15 cellular contexts compared by ENCODE assay signal in the genomic region with DNA sequence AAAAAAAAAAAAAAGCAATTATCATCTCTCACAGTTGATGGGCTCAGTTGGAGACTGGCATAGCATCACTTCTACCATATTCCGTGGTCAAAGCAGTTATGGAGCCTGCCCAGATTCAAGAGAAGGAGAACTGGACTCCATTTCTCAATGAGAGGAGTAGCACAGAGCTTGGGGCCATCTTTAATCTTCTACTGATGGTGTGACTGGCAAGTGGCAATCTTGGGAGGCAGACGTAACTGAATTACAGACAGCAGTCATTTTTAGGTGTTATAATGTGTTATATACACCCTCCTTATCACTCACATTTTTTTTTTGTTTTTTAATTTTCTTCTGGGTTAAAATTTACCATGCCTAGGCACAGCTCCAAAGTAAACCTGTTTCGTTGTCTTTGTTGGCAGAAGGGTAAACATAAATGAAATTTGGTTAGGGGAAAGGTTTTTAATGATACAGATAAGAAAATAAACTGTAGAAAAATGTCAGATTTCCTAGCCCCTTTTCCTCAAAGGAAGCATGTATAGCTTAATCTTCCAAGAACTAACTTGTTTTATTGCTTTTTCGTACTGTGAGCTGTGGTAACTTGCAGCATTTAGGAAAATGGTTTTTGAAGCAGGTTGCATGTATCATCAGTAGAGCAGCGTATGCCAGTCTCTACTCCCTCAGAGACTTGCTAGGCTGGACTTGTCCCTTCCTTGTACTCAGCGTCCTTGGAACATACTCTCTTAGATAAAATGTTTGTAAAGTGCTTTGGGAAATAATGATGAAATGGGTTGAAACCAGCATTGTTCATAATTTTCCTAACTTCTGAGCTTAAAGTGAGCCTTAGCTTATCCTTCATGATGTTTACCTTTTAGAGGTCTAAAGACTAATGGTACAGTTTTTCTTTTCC. TPM values are rescaled to one million over a fixed set of nuclear protein-coding genes. Genes with fewer than 3 reads are reported as not detected.
DNase-seq lines count a peak whose midpoint lies in the region; ATAC-seq and TF ChIP-seq lines count a peak whose summit lies in the region.
"Had no signal": no experiment of that assay in that cellular context is flagged by ENCODE, and none has a peak within 500 bp of the region (broad histone marks: within the 10 kb centered on the region; RNA-seq: fewer than 3 reads in every experiment).

No MANE protein-coding gene starts in this region.

- no peak for TF ChIP-seq POLR2A in breast epithelium (IDR thresholded peaks at IDR 0.05)

- no peak overlapping the region for H3K4me2 ChIP-seq in smooth muscle cell

- intact Hi-C loops in MCF 10A (cut with micrococcal nuclease) (no loop called here), breast epithelium (cut with DNase I; ENCODE audit: low total_unique reads) (no loop called here), left lung (cut with DNase I) (no loop called here)

- H3K27ac ChIP-seq in breast epithelium (no peak overlapping the region), left lung (peak overlapping the region in 1 of 2 donors; percentile 48), smooth muscle cell (ENCODE audit: low read depth) (peak overlapping the region; percentile 48)
- H3K27ac ChIP-seq: brain microvascular endothelial cell had no signal

- H3K9me3 Mint-ChIP-seq in MCF 10A (ENCODE audit: unreplicated experiment) (no peaks in the 10 kb centered on the region), chondrocyte (ENCODE audit: low read depth) (no peaks in the 10 kb centered on the region)
- H3K9me3 Mint-ChIP-seq: T-helper 2 cell treated with Interferon-gamma antibody and Interleukin-4, amounts not matched to agents 5 μg/mL and 100 μg/mL, for 36 hours had no signal

- H3K36me3 Mint-ChIP-seq in MCF 10A (ENCODE audit: insufficient read depth, unreplicated experiment) = peaks cover 10% of the 10 kb centered on the region
- no peaks in the 10 kb centered on the region for H3K36me3 Mint-ChIP-seq in chondrocyte (ENCODE audit: low read depth)

- no peaks in the 10 kb centered on the region for H3K4me1 ChIP-seq in breast epithelium
- H3K4me1 ChIP-seq in left lung = peaks cover 3 to 69% of the 10 kb centered on the region in 2 donors
- H3K4me1 ChIP-seq in smooth muscle cell (ENCODE audit: low read depth) = peaks cover 7% of the 10 kb centered on the region

- BruUV-seq in MCF 10A (replicated peaks; lab: Mats Ljungman, UMichigan) = no TSS peak

- H4K20me1 ChIP-seq in smooth muscle cell (ENCODE audit: low read depth) = peaks cover 100% of the 10 kb centered on the region

- H3K4me1 Mint-ChIP-seq in MCF 10A (ENCODE audit: insufficient read depth, unreplicated experiment) (peaks cover 36% of the 10 kb centered on the region), chondrocyte (ENCODE audit: low read depth) (peaks cover 67% of the 10 kb centered on the region)

- H3F3A ChIP-seq in smooth muscle cell (ENCODE audit: low read depth) = no peaks in the 10 kb centered on the region

- TF ChIP-seq CTCF in MCF 10A (IDR thresholded peaks at IDR 0.05; ENCODE audit: unreplicated experiment) (no peak), breast epithelium (IDR thresholded peaks at IDR 0.05) (no peak), chondrocyte (IDR thresholded peaks at IDR 0.05) (no peak), left lung (IDR thresholded peaks at IDR 0.05) (no peak), smooth muscle cell (IDR thresholded peaks at IDR 0.05; ENCODE audit: borderline replicate concordance, insufficient read depth, poor library complexity, severe bottlenecking) (no peak)

- no peak overlapping the region for H3K9ac ChIP-seq in smooth muscle cell (ENCODE audit: low read depth)

- no peak overlapping the region for H2AFZ ChIP-seq in smooth muscle cell (ENCODE audit: low read depth)

- ATAC-seq in left lung (peak; percentile 75), GM21786 (IDR thresholded peaks at IDR 0.05; ENCODE audit: unreplicated experiment) (no peak)

- 90% methylated on average over 6 of the region's 6 CpGs for WGBS in smooth muscle cell (ENCODE audit: low lambda C conversion rate)

- peak overlapping the region; percentile 12 for H3K27ac Mint-ChIP-seq in MCF 10A (ENCODE audit: low read depth, unreplicated experiment)
- H3K27ac Mint-ChIP-seq in chondrocyte (ENCODE audit: unreplicated experiment) = peak overlapping the region; percentile 82
- H3K27ac Mint-ChIP-seq: T-helper 2 cell treated with Interferon-gamma antibody and Interleukin-4, amounts not matched to agents 5 μg/mL and 100 μg/mL, for 36 hours had no signal

- H3K4me3 ChIP-seq in breast epithelium = no peak overlapping the region
- H3K4me3 ChIP-seq in left lung = no peak overlapping the region
- no peak overlapping the region for H3K4me3 ChIP-seq in smooth muscle cell

- H3K79me2 ChIP-seq in smooth muscle cell (ENCODE audit: low read depth) = peaks cover 99% of the 10 kb centered on the region

- H3K36me3 ChIP-seq in breast epithelium = no peaks in the 10 kb centered on the region
- H3K36me3 ChIP-seq in left lung = no peaks in the 10 kb centered on the region
- no peaks in the 10 kb centered on the region for H3K36me3 ChIP-seq in smooth muscle cell (ENCODE audit: low read depth)
- H3K36me3 ChIP-seq: brain microvascular endothelial cell had no signal

- CTCF ChIA-PET in MCF 10A (lab: Yijun Ruan, JAX) = interaction anchor here (0.6 to 1.5 kb wide), 6 partner anchors 14 to 167 kb away, joined by 3 to 11 read pairs (median 4); no protein-coding TSS in a partner anchor

- no peak for DNase-seq in MCF 10A (ENCODE audit: unreplicated experiment)
- DNase-seq in breast epithelium (ENCODE audit: low spot score in 2 of 2) = no peak
- DNase-seq in chondrocyte (ENCODE audit: low spot score) = no peak
- no peak for DNase-seq in left lung
- DNase-seq in smooth muscle cell (lab: John Stamatoyannopoulos, UW; ENCODE audit: unreplicated experiment) = no peak
- DNase-seq in RKO (ENCODE audit: low spot score) = no peak
- no peak for DNase-seq in SIG-M5 (lab: John Stamatoyannopoulos, UW)
- DNase-seq: ACHN; activated CD4-positive, CD25-positive, alpha-beta regulatory T cell treated with anti-CD3 and anti-CD28 coated beads, Interleukin-2, amount 50 U/mL, for 72 hours; brain microvascular endothelial cell; KBM-7; NCI-H1105 treated with DMSO at 0.1 percent for 48 hours; SHP77 treated with DMSO at 0.1 percent for 48 hours had no signal

- H3K4me3 Mint-ChIP-seq in MCF 10A (ENCODE audit: unreplicated experiment) = no peak overlapping the region
- H3K4me3 Mint-ChIP-seq in chondrocyte (ENCODE audit: unreplicated experiment) = no peak overlapping the region
- H3K4me3 Mint-ChIP-seq: T-helper 2 cell treated with Interferon-gamma antibody and Interleukin-4, amounts not matched to agents 5 μg/mL and 100 μg/mL, for 36 hours had no signal

- H3K9me3 ChIP-seq in breast epithelium (no peaks in the 10 kb centered on the region), left lung (no peaks in the 10 kb centered on the region), smooth muscle cell (replicated peaks; ENCODE audit: low read depth) (no peaks in the 10 kb centered on the region)

- POLR2A ChIA-PET in MCF 10A (lab: Yijun Ruan, JAX) = interaction anchor here (0.8 to 1.8 kb wide), 6 partner anchors 9 to 26 kb away, joined by 3 to 8 read pairs (median 4); partner anchors contain the start of gene ZFAND3

- H3K27me3 Mint-ChIP-seq in MCF 10A (ENCODE audit: insufficient read depth, unreplicated experiment) = no peaks in the 10 kb centered on the region
- H3K27me3 Mint-ChIP-seq in chondrocyte (ENCODE audit: low read depth) = no peaks in the 10 kb centered on the region

- H3K27me3 ChIP-seq in breast epithelium = no peaks in the 10 kb centered on the region
- H3K27me3 ChIP-seq in left lung = no peaks in the 10 kb centered on the region
- no peaks in the 10 kb centered on the region for H3K27me3 ChIP-seq in smooth muscle cell (ENCODE audit: low read depth)
- H3K27me3 ChIP-seq: brain microvascular endothelial cell had no signal

RNA-seq across cellular contexts. Expression of gene ZFAND3, which starts 25.7 kb away (rescaled TPM):
- 85.0 and 100 TPM in 2 replicates for total RNA-seq in MCF 10A (2022)
- 10 to 100 TPM; 34.1 to 53.0 (median 36.0) TPM for total RNA-seq in breast epithelium
- total RNA-seq in chondrocyte = 62.8 to 99.6 TPM (median 98.5 TPM) in 3 replicates
- 10 to 100 TPM; 65.9 TPM for total RNA-seq in left lung
- total RNA-seq in smooth muscle cell = 27.6 and 33.3 TPM in 2 replicates
- 40.5 and 52.3 TPM in 2 replicates for polyA plus RNA-seq in smooth muscle cell
